In genomic region chr1:32611859-32612188, GRCh38 we compare ENCODE assay signal across 1 cellular context.
TF ChIP-seq lines count a peak whose summit lies in the region.

No MANE protein-coding gene starts in this region.

TF ChIP-seq in K562, 482 proteins besides CTCF, POLR2A, EP300 and RAD21:
- TF ChIP-seq MNT (conservative IDR thresholded peaks at IDR 0.05) (no peak), ZNF12 (CRISPR knock-in tag; IDR thresholded peaks at IDR 0.05) (no peak), SMARCE1 (IDR thresholded peaks at IDR 0.05) (no peak), RHOXF2B (CRISPR knock-in tag; conservative IDR thresholded peaks at IDR 0.05) (no peak), MYNN (IDR thresholded peaks at IDR 0.05) (no peak), MYNN (CRISPR knock-in tag; IDR thresholded peaks at IDR 0.05) (no peak), ARID4B (CRISPR knock-in tag; IDR thresholded peaks at IDR 0.05) (no peak), BRF1 (IDR thresholded peaks at IDR 0.05; ENCODE audit: borderline replicate concordance, extremely low read depth, insufficient read length) (no peak), ATF7 (IDR thresholded peaks at IDR 0.05) (no peak)
TF ChIP-seq in K562: peak in this region for 0.
